10 cellular contexts compared by ENCODE assay signal in genomic region chr1:228415853-228416216, GRCh38. TPM values are rescaled to one million over a fixed set of nuclear protein-coding genes. Genes with fewer than 3 reads are reported as not detected.
DNase-seq lines count a peak whose midpoint lies in the region; ATAC-seq, FAIRE-seq and TF ChIP-seq lines count a peak whose summit lies in the region.
"Had no signal": no experiment of that assay in that cellular context is flagged by ENCODE, and none has a peak within 500 bp of the region (broad histone marks: within the 10 kb centered on the region; RNA-seq: fewer than 3 reads in every experiment).

No MANE protein-coding gene starts in this region.

- no peak overlapping the region for H3K27ac ChIP-seq in lower lobe of right lung
- H3K27ac ChIP-seq in thoracic aorta = no peak overlapping the region
- H3K27ac ChIP-seq: C4-2B had no signal

- TF ChIP-seq CTCF in bronchial epithelial cell (IDR thresholded peaks at IDR 0.05; ENCODE audit: insufficient read depth, low read length, severe bottlenecking) (no peak), lower lobe of right lung (IDR thresholded peaks at IDR 0.05) (no peak), thoracic aorta (IDR thresholded peaks at IDR 0.05) (no peak)

- H3K36me3 Mint-ChIP-seq in activated CD4-positive, alpha-beta T cell treated with anti-CD3 and anti-CD28 coated beads, Interleukin-2, amount 10 ng/mL, durations not matched to agents 7 days and 5 days (ENCODE audit: low read depth) = peaks cover 5% of the 10 kb centered on the region

- no peaks in the 10 kb centered on the region for H3K9me3 Mint-ChIP-seq in activated CD4-positive, alpha-beta T cell treated with anti-CD3 and anti-CD28 coated beads, Interleukin-2, amount 10 ng/mL, durations not matched to agents 7 days and 5 days

- H3K9me3 ChIP-seq in lower lobe of right lung (no peaks in the 10 kb centered on the region), thoracic aorta (no peaks in the 10 kb centered on the region)

- DNase-seq in activated CD4-positive, alpha-beta T cell treated with anti-CD3 and anti-CD28 coated beads, Interleukin-2, amount 10 ng/mL, durations not matched to agents 7 days and 5 days = no peak
- DNase-seq in activated CD4-positive, alpha-beta T cell treated with anti-CD3 and anti-CD28 coated beads, Interleukin-2, amount 50 U/mL, for 4 hours = no peak
- DNase-seq in bronchial epithelial cell (ENCODE audit: low read depth) (no peak), lower lobe of right lung (no peak), thoracic aorta (ENCODE audit: low spot score) (no peak), GF-D8 (lab: John Stamatoyannopoulos, UW) (no peak), NCI-H345 (lab: John Stamatoyannopoulos, UW) (no peak)

- peak overlapping the region; percentile 58 for H3K4me3 Mint-ChIP-seq in activated CD4-positive, alpha-beta T cell treated with anti-CD3 and anti-CD28 coated beads, Interleukin-2, amount 10 ng/mL, durations not matched to agents 7 days and 5 days

- FAIRE-seq in bronchial epithelial cell (lab: Jason Lieb, UNC) = no peak

- H3K4me1 ChIP-seq in lower lobe of right lung (peaks cover 17% of the 10 kb centered on the region), thoracic aorta (ENCODE audit: control insufficient read depth in 1 of 2, low read depth in 2 of 2) (peaks cover 9 to 12% of the 10 kb centered on the region in 2 donors)

- CTCF ChIA-PET in activated CD4-positive, alpha-beta T cell treated with anti-CD3 and anti-CD28 coated beads, Interleukin-2, amount 10 ng/mL, durations not matched to agents 7 days and 5 days (lab: Charles Lee) = no interaction called here

- POLR2A ChIA-PET in activated CD4-positive, alpha-beta T cell treated with anti-CD3 and anti-CD28 coated beads, Interleukin-2, amount 10 ng/mL, durations not matched to agents 7 days and 5 days (lab: Charles Lee) = no interaction called here

- H3K27ac Mint-ChIP-seq in activated CD4-positive, alpha-beta T cell treated with anti-CD3 and anti-CD28 coated beads, Interleukin-2, amount 10 ng/mL, durations not matched to agents 7 days and 5 days = no peak overlapping the region

- H3K4me1 Mint-ChIP-seq in activated CD4-positive, alpha-beta T cell treated with anti-CD3 and anti-CD28 coated beads, Interleukin-2, amount 10 ng/mL, durations not matched to agents 7 days and 5 days = peaks cover 26% of the 10 kb centered on the region

- H3K27me3 Mint-ChIP-seq in activated CD4-positive, alpha-beta T cell treated with anti-CD3 and anti-CD28 coated beads, Interleukin-2, amount 10 ng/mL, durations not matched to agents 7 days and 5 days = peaks cover 35% of the 10 kb centered on the region

- no peaks in the 10 kb centered on the region for H3K36me3 ChIP-seq in bronchial epithelial cell (ENCODE audit: control insufficient read depth, insufficient read depth, low read length)
- H3K36me3 ChIP-seq in lower lobe of right lung = peaks cover 4% of the 10 kb centered on the region
- H3K36me3 ChIP-seq in thoracic aorta = no peaks in the 10 kb centered on the region

- ATAC-seq in lower lobe of right lung (no peak), thoracic aorta (ENCODE audit: insufficient number of reproducible peaks, low FRiP score, low read depth) (no peak), HG02610 (IDR thresholded peaks at IDR 0.05; ENCODE audit: unreplicated experiment) (no peak)

- H3K4me3 ChIP-seq in bronchial epithelial cell (ENCODE audit: low read depth, low read length) = peak overlapping the region; percentile 57
- H3K4me3 ChIP-seq in lower lobe of right lung = peak overlapping the region; percentile 53
- H3K4me3 ChIP-seq in thoracic aorta = peak overlapping the region; percentile 58

- intact Hi-C loops in lower lobe of right lung (cut with DNase I) = no loop called here

- H3K27me3 ChIP-seq in bronchial epithelial cell (ENCODE audit: control insufficient read depth, insufficient read depth, low read length) (no peaks in the 10 kb centered on the region), lower lobe of right lung (ENCODE audit: low read depth) (peaks cover 27% of the 10 kb centered on the region), thoracic aorta (replicated peaks; ENCODE audit: insufficient read depth) (no peaks in the 10 kb centered on the region)

RNA-seq across cellular contexts. Expression of gene TRIM17, which starts 0.8 kb away (rescaled TPM):
- under 1 TPM; 0.73 to 0.99 TPM for total RNA-seq in activated CD4-positive, alpha-beta T cell treated with anti-CD3 and anti-CD28 coated beads, Interleukin-2, amount 10 ng/mL, durations not matched to agents 7 days and 5 days
- 1.6 and 2.4 TPM in 2 replicates for total RNA-seq in bronchial epithelial cell
- 2.6 TPM for total RNA-seq in lower lobe of right lung
- under 1 TPM in 1 of 2 donors, not detected in 1; 0.56 TPM for total RNA-seq in thoracic aorta
- total RNA-seq: mesenteric fat pad had no signal

RNA-seq across cellular contexts. Expression of gene TRIM11, which starts 9.2 kb away (rescaled TPM):
- 10 to 100 TPM; 54.4 to 62.4 TPM for total RNA-seq in activated CD4-positive, alpha-beta T cell treated with anti-CD3 and anti-CD28 coated beads, Interleukin-2, amount 10 ng/mL, durations not matched to agents 7 days and 5 days
- total RNA-seq in bronchial epithelial cell = 17.9 and 20.0 TPM in 2 replicates
- total RNA-seq in lower lobe of right lung = 26.2 TPM
- 10 to 100 TPM; 30.1 to 32.5 TPM for total RNA-seq in thoracic aorta
